ENCODE assay signal across 12 cellular contexts in genomic region chr22:41491379-41492100, GRCh38. TPM values are rescaled to one million over a fixed set of nuclear protein-coding genes. Genes with fewer than 3 reads are reported as not detected.
DNase-seq lines count a peak whose midpoint lies in the region; ATAC-seq and TF ChIP-seq lines count a peak whose summit lies in the region.
"Had no signal": no experiment of that assay in that cellular context is flagged by ENCODE, and none has a peak within 500 bp of the region (broad histone marks: within the 10 kb centered on the region; RNA-seq: fewer than 3 reads in every experiment).

No MANE protein-coding gene starts in this region.

- no peaks in the 10 kb centered on the region for H3K9me3 Mint-ChIP-seq in CD4-positive, CD25-positive, alpha-beta regulatory T cell
- H3K9me3 Mint-ChIP-seq in progenitor cell of endocrine pancreas (ENCODE audit: low read depth) = no peaks in the 10 kb centered on the region

- H3K4me1 ChIP-seq in CD4-positive, CD25-positive, alpha-beta regulatory T cell (ENCODE audit: control insufficient read depth, insufficient read depth, low read length, poor library complexity, severe bottlenecking) = no peaks in the 10 kb centered on the region
- peaks cover 99% of the 10 kb centered on the region for H3K4me1 ChIP-seq in left ventricle myocardium inferior

- H3K36me3 ChIP-seq in CD4-positive, CD25-positive, alpha-beta regulatory T cell (ENCODE audit: control insufficient read depth, insufficient read depth, low read length) = peaks cover 12% of the 10 kb centered on the region
- H3K36me3 ChIP-seq in left ventricle myocardium inferior = no peaks in the 10 kb centered on the region

- peak overlapping the region in 2 of 3 donors; percentile 57 to 74 for H3K27ac Mint-ChIP-seq in CD4-positive, CD25-positive, alpha-beta regulatory T cell
- peak overlapping the region; percentile 6 for H3K27ac Mint-ChIP-seq in progenitor cell of endocrine pancreas

- no peaks in the 10 kb centered on the region for H3K27me3 Mint-ChIP-seq in CD4-positive, CD25-positive, alpha-beta regulatory T cell
- H3K27me3 Mint-ChIP-seq in progenitor cell of endocrine pancreas = no peaks in the 10 kb centered on the region

- DNase-seq in CD4-positive, CD25-positive, alpha-beta regulatory T cell = no peak
- DNase-seq in astrocyte of the cerebellum (ENCODE audit: low read depth) (peak; percentile 77), left ventricle myocardium inferior (no peak), progenitor cell of endocrine pancreas (ENCODE audit: low spot score, unreplicated experiment) (no peak), NCI-H748 treated with DMSO at 0.1 percent for 48 hours (lab: John Stamatoyannopoulos, UW) (no peak)
- no peak for DNase-seq in stimulated activated naive CD4-positive, alpha-beta T cell treated with Interleukin-2 at 50 U/mL for 16 hours (lab: John Stamatoyannopoulos, UW)
- DNase-seq: activated CD4-positive, CD25-positive, alpha-beta regulatory T cell; activated T-cell treated with anti-CD3 and anti-CD28 coated beads for 4 hours; NCI-H2171 treated with DMSO at 0.1 percent for 48 hours had no signal

- H3K9me3 ChIP-seq in CD4-positive, CD25-positive, alpha-beta regulatory T cell (ENCODE audit: control insufficient read depth in 2 of 2, low read length in 2 of 2) = no peaks in the 10 kb centered on the region
- H3K9me3 ChIP-seq in left ventricle myocardium inferior (replicated peaks) = no peaks in the 10 kb centered on the region

- in situ Hi-C loops in astrocyte of the cerebellum (cut with HindIII; ENCODE audit: low sequenced_read_pairs) = no loop called here

- no peak for ATAC-seq in CD4-positive, CD25-positive, alpha-beta regulatory T cell (ENCODE audit: low read depth in 2 of 2)
- no peak for ATAC-seq in GM19328 (IDR thresholded peaks at IDR 0.05; ENCODE audit: unreplicated experiment)
- ATAC-seq in HG02840 (IDR thresholded peaks at IDR 0.05; ENCODE audit: low FRiP score, unreplicated experiment) = no peak

- H3K4me3 ChIP-seq in CD4-positive, CD25-positive, alpha-beta regulatory T cell (ENCODE audit: low read depth, low read length) = no peak overlapping the region
- H3K4me3 ChIP-seq in astrocyte of the cerebellum (ENCODE audit: low read depth, low read length) (no peak overlapping the region), left ventricle myocardium inferior (peak overlapping the region; percentile 17)
- H3K4me3 ChIP-seq: skin epidermis had no signal

- H3K4me3 Mint-ChIP-seq in CD4-positive, CD25-positive, alpha-beta regulatory T cell = no peak overlapping the region
- H3K4me3 Mint-ChIP-seq in progenitor cell of endocrine pancreas (ENCODE audit: low read depth) = no peak overlapping the region

- no peaks in the 10 kb centered on the region for H3K27me3 ChIP-seq in CD4-positive, CD25-positive, alpha-beta regulatory T cell (ENCODE audit: control insufficient read depth, insufficient read depth, low read length)
- no peaks in the 10 kb centered on the region for H3K27me3 ChIP-seq in left ventricle myocardium inferior (ENCODE audit: low read depth)

- intact Hi-C loops in left ventricle myocardium inferior (cut with micrococcal nuclease) = no loop called here

- H3K27ac ChIP-seq in CD4-positive, CD25-positive, alpha-beta regulatory T cell (ENCODE audit: insufficient read depth, low read length, poor library complexity, severe bottlenecking) = no peak overlapping the region
- peak overlapping the region; percentile 76 for H3K27ac ChIP-seq in left ventricle myocardium inferior (replicated peaks)

- no peak for TF ChIP-seq CTCF in astrocyte of the cerebellum (IDR thresholded peaks at IDR 0.05; ENCODE audit: low read depth, low read length, missing control alignments)
- TF ChIP-seq CTCF in left ventricle myocardium inferior (IDR thresholded peaks at IDR 0.05; ENCODE audit: borderline replicate concordance) = no peak
- no peak for TF ChIP-seq CTCF in progenitor cell of endocrine pancreas (IDR thresholded peaks at IDR 0.05; ENCODE audit: unreplicated experiment)

- H3K36me3 Mint-ChIP-seq in CD4-positive, CD25-positive, alpha-beta regulatory T cell = no peaks in the 10 kb centered on the region
- H3K36me3 Mint-ChIP-seq in progenitor cell of endocrine pancreas (ENCODE audit: insufficient read depth) = no peaks in the 10 kb centered on the region

- H3K4me1 Mint-ChIP-seq in CD4-positive, CD25-positive, alpha-beta regulatory T cell = peaks cover 10 to 34% (median 27%) of the 10 kb centered on the region in 4 donors
- peaks cover 8% of the 10 kb centered on the region for H3K4me1 Mint-ChIP-seq in progenitor cell of endocrine pancreas (ENCODE audit: low read depth)

RNA-seq across cellular contexts. Expression of gene ACO2, which starts 22.6 kb away (rescaled TPM):
- total RNA-seq in CD4-positive, CD25-positive, alpha-beta regulatory T cell = 87.5 TPM
- polyA plus RNA-seq in CD4-positive, CD25-positive, alpha-beta regulatory T cell = 10 to 100 TPM; 64.3 to 76.4 (median 67.0) TPM
- total RNA-seq in left ventricle myocardium inferior (851 TPM), progenitor cell of endocrine pancreas (67.4 and 69.7 TPM in 2 replicates)

RNA-seq across cellular contexts. Expression of gene PHF5A, which starts 23.0 kb away (rescaled TPM):
- total RNA-seq in CD4-positive, CD25-positive, alpha-beta regulatory T cell = 40.7 TPM
- 10 to 100 TPM; 22.6 to 33.5 (median 25.7) TPM for polyA plus RNA-seq in CD4-positive, CD25-positive, alpha-beta regulatory T cell
- total RNA-seq in left ventricle myocardium inferior (23.9 TPM), progenitor cell of endocrine pancreas (44.3 and 52.9 TPM in 2 replicates)

RNA-seq across cellular contexts. Expression of gene TOB2, which starts 44.9 kb away (rescaled TPM):
- total RNA-seq in CD4-positive, CD25-positive, alpha-beta regulatory T cell = 32.0 TPM
- 10 to 100 TPM; 16.3 to 18.0 (median 17.6) TPM for polyA plus RNA-seq in CD4-positive, CD25-positive, alpha-beta regulatory T cell
- total RNA-seq in left ventricle myocardium inferior = 63.6 TPM
- total RNA-seq in progenitor cell of endocrine pancreas = 66.9 and 72.4 TPM in 2 replicates

RNA-seq across cellular contexts. Expression of gene POLR3H, which starts 52.7 kb away (rescaled TPM):
- total RNA-seq in CD4-positive, CD25-positive, alpha-beta regulatory T cell = 15.2 TPM
- polyA plus RNA-seq in CD4-positive, CD25-positive, alpha-beta regulatory T cell = 10 to 100 TPM; 12.1 to 21.3 (median 16.9) TPM
- total RNA-seq in left ventricle myocardium inferior = 15.8 TPM
- total RNA-seq in progenitor cell of endocrine pancreas = 43.5 and 44.1 TPM in 2 replicates
